ENCODE assay signal across 1 cellular context in genomic region chr7:23107781-23108180, GRCh38.
TF ChIP-seq lines count a peak whose summit lies in the region.

No MANE protein-coding gene starts in this region.

TF ChIP-seq in H1, 55 proteins besides CTCF, POLR2A, EP300 and RAD21:
- no peak for TF ChIP-seq EZH2 (IDR thresholded peaks at IDR 0.05; ENCODE audit: low read depth, low read length, severe bottlenecking)
- TF ChIP-seq CHD1 (IDR thresholded peaks at IDR 0.05; ENCODE audit: low read depth, low read length): no peak
- no peak for TF ChIP-seq SP1 (IDR thresholded peaks at IDR 0.05; ENCODE audit: low read depth, low read length)
- TF ChIP-seq HDAC6 (IDR thresholded peaks at IDR 0.05; ENCODE audit: low read depth, low read length): no peak
- no peak for TF ChIP-seq NRF1 (IDR thresholded peaks at IDR 0.05; ENCODE audit: low read depth, low read length)
- TF ChIP-seq TAF7 (optimal IDR thresholded peaks at IDR 0.05; ENCODE audit: borderline replicate concordance, low read depth, low read length): no peak
- no peak for TF ChIP-seq BCL11A (IDR thresholded peaks at IDR 0.05; ENCODE audit: low read depth in 2 of 2, low read length in 2 of 2)
- TF ChIP-seq ASH2L (IDR thresholded peaks at IDR 0.05; ENCODE audit: low read length): no peak
- TF ChIP-seq SIRT6 (IDR thresholded peaks at IDR 0.05; ENCODE audit: low read length): no peak
TF ChIP-seq in H1: peak in this region for 0.
